In the genomic region with DNA sequence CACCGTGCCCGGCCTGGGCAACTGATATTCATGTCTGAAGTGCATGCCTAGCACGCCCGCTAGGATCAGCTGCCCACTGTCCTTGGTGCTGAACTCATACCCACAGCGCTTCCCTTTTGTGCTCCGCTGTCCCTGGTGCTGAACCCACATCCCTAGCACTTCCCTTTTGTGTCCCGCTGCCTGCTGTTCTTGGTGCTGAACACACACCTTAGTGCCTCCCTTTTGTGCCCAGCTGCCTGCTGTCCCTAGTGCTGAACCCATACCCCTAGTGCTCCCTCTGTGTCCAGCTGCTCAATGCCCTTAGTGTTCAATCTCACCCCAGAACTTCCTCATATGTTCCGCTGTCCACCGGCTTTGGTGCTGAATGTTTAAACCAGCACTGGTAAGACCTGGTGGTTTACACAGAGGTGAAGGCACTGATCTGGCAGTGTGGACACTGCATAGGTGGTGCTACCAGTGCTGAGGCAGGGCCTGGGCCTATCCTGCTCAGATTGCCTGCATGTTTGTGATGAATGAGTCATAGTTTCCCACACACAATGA, we compare ENCODE assay signal across 8 cellular contexts. TPM values are rescaled to one million over a fixed set of nuclear protein-coding genes. Genes with fewer than 3 reads are reported as not detected.
DNase-seq lines count a peak whose midpoint lies in the region; ATAC-seq lines count a peak whose summit lies in the region.

No MANE protein-coding gene starts in this region.

- H2AFZ ChIP-seq in mesenchymal stem cell (ENCODE audit: low read depth, low read length) = no peak overlapping the region

- 10% methylated on average over 7 of the region's 9 CpGs for WGBS in mesenchymal stem cell

- no peak overlapping the region for H3K14ac ChIP-seq in mesenchymal stem cell (ENCODE audit: low read length in 2 of 2)

- no peak overlapping the region for H3K27ac Mint-ChIP-seq in effector memory CD8-positive, alpha-beta T cell

- no peak overlapping the region for H2AK5ac ChIP-seq in mesenchymal stem cell (ENCODE audit: low read length, severe bottlenecking)

- H4K8ac ChIP-seq in mesenchymal stem cell (ENCODE audit: low read length) = no peak overlapping the region

- no peak overlapping the region for H3K23ac ChIP-seq in mesenchymal stem cell (ENCODE audit: low read length in 2 of 2)

- peak; percentile 85 for ATAC-seq in effector memory CD8-positive, alpha-beta T cell (replicated peaks)
- ATAC-seq in GM18873 (IDR thresholded peaks at IDR 0.05; ENCODE audit: low FRiP score, unreplicated experiment) (no peak), GM19035 (IDR thresholded peaks at IDR 0.05; ENCODE audit: unreplicated experiment) (no peak)

- DNase-seq in ELF-1 (ENCODE audit: low read depth, low spot score) = peak; percentile 99
- peak; percentile 96 for DNase-seq in NCI-H226
- DNase-seq in activated CD8-positive, alpha-beta memory T cell treated with anti-CD3 and anti-CD28 coated beads for 4 hours (ENCODE audit: low read depth in 2 of 2) = peak; percentile 31
- DNase-seq in effector memory CD8-positive, alpha-beta T cell = peak; percentile 75 to 81 (median 80)
- peak; percentile 90 for DNase-seq in mesenchymal stem cell
- peak; percentile 22 to 34 for DNase-seq in stimulated activated CD8-positive, alpha-beta memory T cell treated with anti-CD3 and anti-CD28 coated beads, Interleukin-15, amount 100 ng/mL, for 4 hours (ENCODE audit: low read depth in 2 of 2)

- no peak overlapping the region for H2BK120ac ChIP-seq in mesenchymal stem cell (ENCODE audit: low read depth, low read length)

- peaks cover 66 to 79% of the 10 kb centered on the region in 2 experiments for H3K36me3 ChIP-seq in mesenchymal stem cell (ENCODE audit: control insufficient read depth in 1 of 2, insufficient read depth in 2 of 2, low read depth in 1 of 2, low read length in 2 of 2)

- peaks cover 28% of the 10 kb centered on the region for H3K36me3 Mint-ChIP-seq in effector memory CD8-positive, alpha-beta T cell (ENCODE audit: insufficient read depth)

- H2BK5ac ChIP-seq in mesenchymal stem cell (ENCODE audit: low read depth, low read length, poor library complexity, severe bottlenecking) = no peak overlapping the region

- no peak overlapping the region for H3K9ac ChIP-seq in mesenchymal stem cell (ENCODE audit: low read length)

- H3K9me3 ChIP-seq in mesenchymal stem cell (ENCODE audit: control insufficient read depth, low read length) = no peaks in the 10 kb centered on the region

- peaks cover 4 to 5% of the 10 kb centered on the region in 2 donors for H3K4me1 Mint-ChIP-seq in effector memory CD8-positive, alpha-beta T cell (ENCODE audit: low read depth in 2 of 2)

- no peak overlapping the region for H2BK15ac ChIP-seq in mesenchymal stem cell (ENCODE audit: low read depth, poor library complexity, severe bottlenecking)

- no peak overlapping the region for H4K91ac ChIP-seq in mesenchymal stem cell (ENCODE audit: low read length)

- H3K79me1 ChIP-seq in mesenchymal stem cell (replicated peaks; ENCODE audit: low read length, poor library complexity, severe bottlenecking) = no peaks in the 10 kb centered on the region

- no peaks in the 10 kb centered on the region for H3K27me3 Mint-ChIP-seq in effector memory CD8-positive, alpha-beta T cell

- H3K9me3 Mint-ChIP-seq in effector memory CD8-positive, alpha-beta T cell = no peaks in the 10 kb centered on the region

- no peak overlapping the region for H2BK12ac ChIP-seq in mesenchymal stem cell (ENCODE audit: low read length in 2 of 2)

- H3K18ac ChIP-seq in mesenchymal stem cell (ENCODE audit: low read depth in 1 of 2, low read length in 2 of 2) = no peak overlapping the region

- H3K27ac ChIP-seq in mesenchymal stem cell (ENCODE audit: low read length, poor library complexity, severe bottlenecking) = no peak overlapping the region

- no peak overlapping the region for H3K4me3 ChIP-seq in mesenchymal stem cell (ENCODE audit: insufficient read depth in 1 of 2, low read depth in 1 of 2, low read length in 2 of 2)

- no peaks in the 10 kb centered on the region for H3K27me3 ChIP-seq in mesenchymal stem cell (ENCODE audit: control insufficient read depth in 1 of 2, insufficient read depth in 1 of 2, low read length in 2 of 2)

- H3K4ac ChIP-seq in mesenchymal stem cell (ENCODE audit: low read depth in 1 of 2, low read length in 2 of 2) = no peak overlapping the region

- H3K4me3 Mint-ChIP-seq in effector memory CD8-positive, alpha-beta T cell = peak overlapping the region in 1 of 2 donors; percentile 21

- peaks cover 6% of the 10 kb centered on the region for H3K4me1 ChIP-seq in mesenchymal stem cell (ENCODE audit: control insufficient read depth, insufficient read depth, low read depth, low read length)

- no peak overlapping the region for H3K4me2 ChIP-seq in mesenchymal stem cell (ENCODE audit: low read length, poor library complexity, severe bottlenecking)

RNA-seq across cellular contexts. Expression of a gene that starts 26.3 kb away (rescaled TPM):
- not detected for polyA plus RNA-seq in mesenchymal stem cell (2013, experiment 1 of 2)
- polyA plus RNA-seq in mesenchymal stem cell (2013, experiment 2 of 2) = not detected

RNA-seq across cellular contexts. Expression of a gene that starts 37.9 kb away (rescaled TPM):
- 23.0 TPM for polyA plus RNA-seq in mesenchymal stem cell (2013, experiment 1 of 2)
- 22.5 TPM for polyA plus RNA-seq in mesenchymal stem cell (2013, experiment 2 of 2)

RNA-seq across cellular contexts. Expression of a gene that starts 38.6 kb away (rescaled TPM):
- 3.6 TPM for polyA plus RNA-seq in mesenchymal stem cell (2013, experiment 1 of 2)
- 4.2 TPM for polyA plus RNA-seq in mesenchymal stem cell (2013, experiment 2 of 2)

RNA-seq across cellular contexts. Expression of a gene that starts 57.9 kb away (rescaled TPM):
- 33.4 TPM for polyA plus RNA-seq in mesenchymal stem cell (2013, experiment 1 of 2)
- polyA plus RNA-seq in mesenchymal stem cell (2013, experiment 2 of 2) = 30.8 TPM

RNA-seq across cellular contexts. Expression of a gene that starts 58.2 kb away (rescaled TPM):
- polyA plus RNA-seq in mesenchymal stem cell (2013, experiment 1 of 2) = 28.3 TPM
- 27.4 TPM for polyA plus RNA-seq in mesenchymal stem cell (2013, experiment 2 of 2)

Comparison
In these comparisons a context has a peak if more than half of its experiments do, and no peak if none do; other contexts are left out.
1. DNase-seq: peak in every context shown above with its lines; median percentile 99 in ELF-1; 96 in NCI-H226; 90 in mesenchymal stem cell; 80 in effector memory CD8-positive, alpha-beta T cell; 31 in activated CD8-positive, alpha-beta memory T cell treated with anti-CD3 and anti-CD28 coated beads for 4 hours; 28 in stimulated activated CD8-positive, alpha-beta memory T cell treated with anti-CD3 and anti-CD28 coated beads, Interleukin-15, amount 100 ng/mL, for 4 hours.